In genomic region chr3:151327571-151328198, GRCh38 we compare ENCODE assay signal across 8 cellular contexts. TPM values are rescaled to one million over a fixed set of nuclear protein-coding genes. Genes with fewer than 3 reads are reported as not detected.
DNase-seq lines count a peak whose midpoint lies in the region; ATAC-seq and TF ChIP-seq lines count a peak whose summit lies in the region.

No MANE protein-coding gene starts in this region.

- TF ChIP-seq CTCF in DND-41 (IDR thresholded peaks at IDR 0.05; ENCODE audit: borderline replicate concordance, extremely low read depth, low read length, poor library complexity, severe bottlenecking) (peak; percentile 62), mammary epithelial cell (conservative IDR thresholded peaks at IDR 0.05 in 1 of 2, IDR thresholded peaks at IDR 0.05 in 1 of 2; ENCODE audit: extremely low read depth in 1 of 2, insufficient read depth in 1 of 2, low read depth in 1 of 2, low read length in 2 of 2) (peak; percentile 55 to 61), mesothelial cell of epicardium (IDR thresholded peaks at IDR 0.05; ENCODE audit: unreplicated experiment) (peak; percentile 70)

- H3K36me3 ChIP-seq in DND-41 (ENCODE audit: insufficient read depth, low read length): no peaks in the 10 kb centered on the region
- no peaks in the 10 kb centered on the region for H3K36me3 ChIP-seq in mammary epithelial cell (ENCODE audit: insufficient read depth, low read length)
- no peaks in the 10 kb centered on the region for H3K36me3 ChIP-seq in CD8-positive, alpha-beta memory T cell (ENCODE audit: insufficient read depth, low read length)

- H3K9me3 ChIP-seq in DND-41 (ENCODE audit: insufficient read depth, low read length, severe bottlenecking) (no peaks in the 10 kb centered on the region), mammary epithelial cell (replicated peaks; ENCODE audit: insufficient read depth, low read length) (no peaks in the 10 kb centered on the region)
- no peaks in the 10 kb centered on the region for H3K9me3 ChIP-seq in CD8-positive, alpha-beta memory T cell (ENCODE audit: low read length)

- no peak overlapping the region for H3K27ac ChIP-seq in DND-41 (ENCODE audit: low read length)
- no peak overlapping the region for H3K27ac ChIP-seq in mammary epithelial cell (ENCODE audit: insufficient read depth, low read depth, low read length)
- H3K27ac ChIP-seq in CD8-positive, alpha-beta memory T cell (ENCODE audit: low read depth, low read length): no peak overlapping the region

- CTCF ChIA-PET in mammary epithelial cell (lab: Charles Lee; ENCODE audit: low non-redundant PET): no interaction called here
- CTCF ChIA-PET in CD8-positive, alpha-beta memory T cell (lab: Charles Lee): interaction anchor here (0.7 to 1.6 kb wide), 12 partner anchors 8 to 1195 kb away, joined by 3 to 4 read pairs (median 3); partner anchors contain the start of gene P2RY12

- no peaks in the 10 kb centered on the region for H3K27me3 Mint-ChIP-seq in mesothelial cell of epicardium (ENCODE audit: low read depth)
- H3K27me3 Mint-ChIP-seq in CD8-positive, alpha-beta memory T cell: peaks cover 3 to 33% of the 10 kb centered on the region in 2 donors
- H3K27me3 Mint-ChIP-seq in activated T-cell treated with anti-CD3 and anti-CD28 coated beads, Interleukin-2, amount 50 U/mL, for 24 hours: peaks cover 11% of the 10 kb centered on the region

- dilution Hi-C loops in mammary epithelial cell (cut with HindIII; ENCODE audit: low sequenced_read_pairs): loop anchor here (5.0 kb wide), 1 partner anchor 65 kb away; no protein-coding TSS in a partner anchor

- H4K20me1 ChIP-seq in DND-41 (ENCODE audit: insufficient read depth, low read length) (no peaks in the 10 kb centered on the region), mammary epithelial cell (ENCODE audit: insufficient read depth, low read length) (no peaks in the 10 kb centered on the region)

- no peak overlapping the region for H3K4me3 Mint-ChIP-seq in mesothelial cell of epicardium
- H3K4me3 Mint-ChIP-seq in CD8-positive, alpha-beta memory T cell: no peak overlapping the region
- no peak overlapping the region for H3K4me3 Mint-ChIP-seq in activated T-cell treated with anti-CD3 and anti-CD28 coated beads, Interleukin-2, amount 50 U/mL, for 24 hours

- no peak overlapping the region for H3K27ac Mint-ChIP-seq in mesothelial cell of epicardium
- H3K27ac Mint-ChIP-seq in CD8-positive, alpha-beta memory T cell: no peak overlapping the region
- H3K27ac Mint-ChIP-seq in activated T-cell treated with anti-CD3 and anti-CD28 coated beads, Interleukin-2, amount 50 U/mL, for 24 hours: no peak overlapping the region

- H3K9me3 Mint-ChIP-seq in mesothelial cell of epicardium: no peaks in the 10 kb centered on the region
- no peaks in the 10 kb centered on the region for H3K9me3 Mint-ChIP-seq in CD8-positive, alpha-beta memory T cell
- no peaks in the 10 kb centered on the region for H3K9me3 Mint-ChIP-seq in activated T-cell treated with anti-CD3 and anti-CD28 coated beads, Interleukin-2, amount 50 U/mL, for 24 hours

- H3K4me1 ChIP-seq in DND-41 (ENCODE audit: insufficient read depth, low read length) (no peaks in the 10 kb centered on the region), mammary epithelial cell (ENCODE audit: insufficient read depth, low read length) (peaks cover 21% of the 10 kb centered on the region)
- H3K4me1 ChIP-seq in CD8-positive, alpha-beta memory T cell (ENCODE audit: insufficient read depth, low read length): no peaks in the 10 kb centered on the region

- POLR2A ChIA-PET in CD8-positive, alpha-beta memory T cell (lab: Charles Lee): interaction anchor here (0.6 kb wide), 1 partner anchor 160 kb away, joined by 3 read pairs; no protein-coding TSS in a partner anchor

- H3K79me2 ChIP-seq in DND-41 (ENCODE audit: insufficient read depth, low read length) (no peaks in the 10 kb centered on the region), mammary epithelial cell (ENCODE audit: insufficient read depth, low read length) (no peaks in the 10 kb centered on the region)

- DNase-seq in DND-41 (no peak), NCI-H1417 (lab: John Stamatoyannopoulos, UW) (peak in 2 of 3 experiments; percentile 3 to 30), mammary epithelial cell (no peak), mesothelial cell of epicardium (ENCODE audit: low spot score in 2 of 2, unreplicated experiment in 2 of 2) (no peak), NCI-H2081 (lab: John Stamatoyannopoulos, UW) (no peak)
- DNase-seq in CD8-positive, alpha-beta memory T cell: no peak
- DNase-seq in activated T-cell treated with anti-CD3 and anti-CD28 coated beads, Interleukin-2, amount 50 U/mL, for 24 hours: no peak

- WGBS in mammary epithelial cell (ENCODE audit: low coverage, missing lambda C conversion rate): 0% methylated on average over 2 of the region's 3 CpGs

- no peak overlapping the region for H3K9ac ChIP-seq in DND-41 (ENCODE audit: low read depth, low read length)
- no peak overlapping the region for H3K9ac ChIP-seq in mammary epithelial cell (ENCODE audit: insufficient read depth, low read length)

- H3K27me3 ChIP-seq in DND-41 (ENCODE audit: insufficient read depth, low read length, poor library complexity): no peaks in the 10 kb centered on the region
- H3K27me3 ChIP-seq in mammary epithelial cell (ENCODE audit: insufficient read depth, low read length): no peaks in the 10 kb centered on the region
- H3K27me3 ChIP-seq in CD8-positive, alpha-beta memory T cell (ENCODE audit: insufficient read depth, low read length, poor library complexity, severe bottlenecking): no peaks in the 10 kb centered on the region

- H3K4me3 ChIP-seq in DND-41 (ENCODE audit: low read depth in 1 of 2, low read length in 2 of 2): no peak overlapping the region
- no peak overlapping the region for H3K4me3 ChIP-seq in mammary epithelial cell (replicated peaks in 1 of 3; ENCODE audit: insufficient read depth in 1 of 3, low read depth in 2 of 3, low read length in 3 of 3)
- no peak overlapping the region for H3K4me3 ChIP-seq in CD8-positive, alpha-beta memory T cell (ENCODE audit: low read length)

- in situ Hi-C loops in mammary epithelial cell (cut with MboI; ENCODE audit: low sequenced_read_pairs in 2 of 2): loop anchor here in 1 of 2 donors (5.0 kb wide), 1 partner anchor 40 kb away; no protein-coding TSS in a partner anchor

- ATAC-seq in DND-41 (ENCODE audit: insufficient read depth, low read depth) (0 out of 3 replicates have a peak, but pooled peaks have one; percentile 33), HG03571 (IDR thresholded peaks at IDR 0.05; ENCODE audit: unreplicated experiment) (no peak)

- H2AFZ ChIP-seq in DND-41 (ENCODE audit: low read depth, low read length): no peak overlapping the region
- H2AFZ ChIP-seq in mammary epithelial cell (ENCODE audit: low read depth, low read length): peak overlapping the region; percentile 50

- no peaks in the 10 kb centered on the region for H3K4me1 Mint-ChIP-seq in mesothelial cell of epicardium
- H3K4me1 Mint-ChIP-seq in CD8-positive, alpha-beta memory T cell: peaks cover 4 to 8% (median 7%) of the 10 kb centered on the region in 3 donors
- H3K4me1 Mint-ChIP-seq in activated T-cell treated with anti-CD3 and anti-CD28 coated beads, Interleukin-2, amount 50 U/mL, for 24 hours (ENCODE audit: low read depth): peaks cover 25% of the 10 kb centered on the region

- H3K4me2 ChIP-seq in DND-41 (ENCODE audit: insufficient read depth, low read length) (no peak overlapping the region), mammary epithelial cell (ENCODE audit: insufficient read depth, low read depth, low read length) (no peak overlapping the region)

- intact Hi-C loops in mammary epithelial cell (cut with micrococcal nuclease): loop anchor here (1.0 to 2.0 kb wide), 2 partner anchors 37 to 101 kb away; no protein-coding TSS in a partner anchor

- peaks cover under 1% of the 10 kb centered on the region for H3K36me3 Mint-ChIP-seq in mesothelial cell of epicardium
- no peaks in the 10 kb centered on the region for H3K36me3 Mint-ChIP-seq in CD8-positive, alpha-beta memory T cell
- no peaks in the 10 kb centered on the region for H3K36me3 Mint-ChIP-seq in activated T-cell treated with anti-CD3 and anti-CD28 coated beads, Interleukin-2, amount 50 U/mL, for 24 hours (ENCODE audit: low read depth)

- BruUV-seq in mammary epithelial cell (replicated peaks; lab: Mats Ljungman, UMichigan): no TSS peak

RNA-seq across cellular contexts. Expression of gene P2RY13, which starts 1.7 kb away (rescaled TPM):
- not detected for total RNA-seq in mammary epithelial cell
- polyA plus RNA-seq in mammary epithelial cell: not detected
- polyA minus RNA-seq in mammary epithelial cell: not detected
- total RNA-seq in mesothelial cell of epicardium: not detected in 3 replicates
- total RNA-seq in CD8-positive, alpha-beta memory T cell: not detected
- not detected for polyA plus RNA-seq in CD8-positive, alpha-beta memory T cell

RNA-seq across cellular contexts. Expression of gene GPR87, which starts 11.1 kb away (rescaled TPM):
- total RNA-seq in mammary epithelial cell: 10 to 100 TPM; 66.1 to 78.7 TPM
- 88.9 TPM for polyA plus RNA-seq in mammary epithelial cell
- polyA minus RNA-seq in mammary epithelial cell: 41.7 TPM
- total RNA-seq in mesothelial cell of epicardium: 2.9 to 3.3 TPM (median 3.2 TPM) in 3 replicates
- total RNA-seq in CD8-positive, alpha-beta memory T cell: 1 to 10 TPM in 1 of 2 experiments, under 1 TPM in 1; 0.61 to 1.2 TPM
- not detected for polyA plus RNA-seq in CD8-positive, alpha-beta memory T cell

RNA-seq across cellular contexts. Expression of gene P2RY14, which starts 49.3 kb away (rescaled TPM):
- total RNA-seq in mammary epithelial cell (not detected), mesothelial cell of epicardium (0.11 TPM in 1 of 3 replicates, not detected in the others)
- polyA plus RNA-seq in mammary epithelial cell: not detected
- polyA minus RNA-seq in mammary epithelial cell: not detected
- 1 to 10 TPM in 1 of 2 experiments, under 1 TPM in 1; 0.84 to 1.3 TPM for total RNA-seq in CD8-positive, alpha-beta memory T cell
- polyA plus RNA-seq in CD8-positive, alpha-beta memory T cell: 4.3 TPM

RNA-seq across cellular contexts. Expression of gene P2RY12, which starts 56.9 kb away (rescaled TPM):
- total RNA-seq in mammary epithelial cell: not detected
- not detected for polyA plus RNA-seq in mammary epithelial cell
- not detected for polyA minus RNA-seq in mammary epithelial cell
- total RNA-seq in mesothelial cell of epicardium: not detected in 3 replicates
- not detected for total RNA-seq in CD8-positive, alpha-beta memory T cell
- not detected for polyA plus RNA-seq in CD8-positive, alpha-beta memory T cell

Comparison
In these comparisons a context has a peak if more than half of its experiments do, and no peak if none do; other contexts are left out.
1. DNase-seq: peak in NCI-H1417 (2 of 3); none in DND-41 (single experiment), mammary epithelial cell (single experiment), mesothelial cell of epicardium (0 of 2), CD8-positive, alpha-beta memory T cell (0 of 5), activated T-cell treated with anti-CD3 and anti-CD28 coated beads, Interleukin-2, amount 50 U/mL, for 24 hours (single experiment) and NCI-H2081 (0 of 2).
2. RNA of gene GPR87, which starts 11.1 kb away (total RNA-seq): 66.1 to 78.7 TPM in mammary epithelial cell; 2.9 to 3.3 TPM in mesothelial cell of epicardium and 0.61 to 1.2 TPM in CD8-positive, alpha-beta memory T cell; every median in the first group is over 10 times any median in the second.
3. Peak in every context shown above with its lines, with median percentiles within 50 percentile points of each other: CTCF ChIP-seq.